In the genomic region with DNA sequence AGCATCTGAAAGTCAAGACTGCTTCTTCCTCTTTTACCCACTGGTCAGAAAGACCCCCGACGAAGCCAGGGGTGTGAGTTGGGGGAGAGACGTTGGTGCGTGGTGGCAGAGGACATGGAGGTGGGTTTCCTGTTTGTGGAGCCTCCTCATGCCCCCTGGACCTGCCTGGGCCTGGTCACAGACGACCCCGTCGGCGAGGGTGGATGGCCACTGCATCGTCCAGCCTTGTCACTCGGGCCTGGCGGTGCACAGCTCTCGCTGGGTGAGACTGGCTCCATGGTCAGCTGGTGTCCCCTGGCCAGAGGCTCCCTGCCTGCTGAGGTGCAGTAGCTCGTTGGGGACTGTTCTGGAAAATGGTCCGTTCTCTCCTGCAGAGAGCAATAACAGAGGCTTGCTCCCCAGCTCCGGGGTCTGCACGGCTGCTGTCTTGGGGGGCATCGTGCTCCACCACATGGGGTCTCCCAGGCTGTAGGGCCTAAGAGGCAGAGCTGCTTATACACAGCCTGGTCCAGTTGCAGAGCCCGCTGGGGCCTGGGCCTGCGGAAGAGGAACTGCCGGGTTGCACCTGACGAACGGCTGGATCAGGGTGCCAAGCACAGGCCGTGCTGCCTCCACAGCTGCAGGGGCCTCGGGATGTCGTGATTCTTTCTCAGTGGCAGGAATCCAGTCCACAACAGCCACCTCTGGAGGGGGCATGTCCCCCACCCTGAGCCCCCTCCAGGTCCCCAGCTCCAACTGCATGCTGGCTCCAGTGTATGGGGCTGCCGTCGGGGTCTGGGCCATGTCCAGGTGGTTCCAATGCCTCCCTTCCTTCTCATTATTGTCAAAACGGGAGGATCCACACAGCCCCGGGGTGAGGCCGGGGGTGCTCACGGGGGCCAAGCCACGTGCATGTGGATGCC, we compare ENCODE assay signal across 20 cellular contexts. TPM values are rescaled to one million over a fixed set of nuclear protein-coding genes. Genes with fewer than 3 reads are reported as not detected.
DNase-seq lines count a peak whose midpoint lies in the region; ATAC-seq, FAIRE-seq and TF ChIP-seq lines count a peak whose summit lies in the region.
"Had no signal": no experiment of that assay in that cellular context is flagged by ENCODE, and none has a peak within 500 bp of the region (broad histone marks: within the 10 kb centered on the region; RNA-seq: fewer than 3 reads in every experiment).

No MANE protein-coding gene starts in this region.

- intact Hi-C loops in Right ventricle myocardium inferior (cut with DNase I) = no loop called here
- intact Hi-C loops in left cardiac atrium (cut with DNase I) = no loop called here
- intact Hi-C loops in lower lobe of right lung (cut with DNase I) = no loop called here
- intact Hi-C loops in tibial artery (cut with DNase I; ENCODE audit: low total_unique reads) = no loop called here

- TF ChIP-seq CTCF in Peyer's patch (IDR thresholded peaks at IDR 0.05) (no peak), lower lobe of right lung (IDR thresholded peaks at IDR 0.05) (no peak), tibial artery (IDR thresholded peaks at IDR 0.05) (no peak)

- DNase-seq in Right ventricle myocardium inferior (ENCODE audit: missing footprints) (peak; percentile 53), left cardiac atrium (no peak), Peyer's patch (peak in 2 of 3 donors; percentile 30 to 35), lower lobe of right lung (peak; percentile 43), tibial artery (peak; percentile 5 to 55), T-helper 1 cell (no peak), urothelium cell line (ENCODE audit: low spot score) (no peak)
- DNase-seq: DMS 273 treated with DMSO at 0.1 percent for 48 hours, GDM1, NCI-H1417, NCI-H2029, NCI-H2171 treated with DMSO at 0.1 percent for 48 hours, NCI-H774 had no signal

- no peak for TF ChIP-seq POLR2A in Peyer's patch (IDR thresholded peaks at IDR 0.05)

- H3K27me3 ChIP-seq in Peyer's patch (no peaks in the 10 kb centered on the region), lower lobe of right lung (ENCODE audit: low read depth) (peaks cover 42% of the 10 kb centered on the region), tibial artery (no peaks in the 10 kb centered on the region)

- no peak overlapping the region for H3K27ac ChIP-seq in Peyer's patch
- no peak overlapping the region for H3K27ac ChIP-seq in lower lobe of right lung
- H3K27ac ChIP-seq in tibial artery = no peak overlapping the region
- H3K27ac ChIP-seq: C4-2B, RWPE1 had no signal

- no peak for FAIRE-seq in urothelium cell line (lab: Jason Lieb, UNC)
- FAIRE-seq: A204.1, GM12878, H1 had no signal

- H3K4me3 ChIP-seq in Peyer's patch (no peak overlapping the region), lower lobe of right lung (no peak overlapping the region), tibial artery (no peak overlapping the region)
- H3K4me3 ChIP-seq: GM12878 had no signal

- ATAC-seq in Right ventricle myocardium inferior (no peak), left cardiac atrium (no peak), lower lobe of right lung (no peak), HG02759 (IDR thresholded peaks at IDR 0.05; ENCODE audit: unreplicated experiment) (no peak)
- ATAC-seq: GM12878 had no signal

- H3K36me3 ChIP-seq in Peyer's patch = no peaks in the 10 kb centered on the region
- H3K36me3 ChIP-seq in lower lobe of right lung = no peaks in the 10 kb centered on the region
- no peaks in the 10 kb centered on the region for H3K36me3 ChIP-seq in tibial artery

- H3K4me1 ChIP-seq in Peyer's patch (no peaks in the 10 kb centered on the region), lower lobe of right lung (no peaks in the 10 kb centered on the region), tibial artery (peaks cover 0 to 44% (median 34%) of the 10 kb centered on the region in 4 donors)

- H3K9me3 ChIP-seq in Peyer's patch (peaks cover 0 to under 1% (median 0%) of the 10 kb centered on the region in 4 donors), lower lobe of right lung (peaks cover 12% of the 10 kb centered on the region), tibial artery (peaks cover 0 to 7% (median 6%) of the 10 kb centered on the region in 3 donors)

RNA-seq across cellular contexts. Expression of gene ACTRT2, which starts 18.0 kb away (rescaled TPM):
- total RNA-seq in Right ventricle myocardium inferior (not detected), left cardiac atrium (not detected), Peyer's patch (not detected), lower lobe of right lung (not detected)
- total RNA-seq: GM12878, H1, NCI-H460 had no signal

Comparison
In these comparisons a context has a peak if more than half of its experiments do, and no peak if none do; other contexts are left out.
1. DNase-seq: peak in Right ventricle myocardium inferior (single experiment), Peyer's patch (2 of 3), lower lobe of right lung (single experiment) and tibial artery (2 of 2); none in left cardiac atrium (single experiment), T-helper 1 cell (0 of 5) and urothelium cell line (single experiment).